Comparison of ENCODE assay signal across 8 cellular contexts in the genomic region with DNA sequence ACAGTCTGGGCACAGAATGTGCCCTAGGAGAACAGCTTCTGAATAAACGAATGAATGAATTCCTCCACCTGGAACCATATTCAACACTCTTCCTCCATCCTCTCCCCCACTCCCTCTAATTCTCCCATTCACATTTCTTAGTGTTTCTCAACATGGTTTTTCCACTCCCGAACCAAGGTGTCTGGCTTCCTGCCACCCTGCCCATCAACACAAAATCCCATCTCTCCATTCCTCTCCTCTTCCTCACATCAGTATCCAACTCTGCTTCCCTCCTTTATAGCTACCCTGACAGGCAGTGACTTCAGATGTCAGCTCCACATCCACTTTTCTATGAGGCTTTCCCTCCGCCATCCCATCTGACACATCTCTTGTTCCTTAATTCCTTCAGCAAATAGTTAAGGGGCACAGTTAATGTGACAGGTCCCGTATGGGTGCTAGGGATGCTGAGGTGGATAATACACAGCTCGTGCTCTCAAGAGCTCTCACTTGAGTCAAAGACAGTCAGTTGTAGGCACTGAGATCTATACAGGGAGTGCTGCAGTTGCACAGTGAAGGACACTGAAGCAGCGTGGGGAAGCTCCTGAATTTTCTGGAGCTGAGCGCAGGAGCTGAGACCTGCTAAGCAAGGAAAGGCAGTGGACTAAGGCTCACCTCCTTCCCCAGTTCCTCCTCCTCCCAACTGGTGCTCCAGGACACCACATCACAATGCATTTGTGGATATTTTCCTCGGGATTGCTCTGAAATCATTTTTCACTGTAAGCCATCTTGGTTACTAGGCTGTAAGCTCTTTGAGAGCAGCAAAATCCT. TPM values are rescaled to one million over a fixed set of nuclear protein-coding genes. Genes with fewer than 3 reads are reported as not detected.
DNase-seq lines count a peak whose midpoint lies in the region; ATAC-seq and TF ChIP-seq lines count a peak whose summit lies in the region.
"Had no signal": no experiment of that assay in that cellular context is flagged by ENCODE, and none has a peak within 500 bp of the region (broad histone marks: within the 10 kb centered on the region; RNA-seq: fewer than 3 reads in every experiment).

No MANE protein-coding gene starts in this region.

- TF ChIP-seq POLR2A in vagina (IDR thresholded peaks at IDR 0.05) = no peak

- no peaks in the 10 kb centered on the region for H3K9me3 ChIP-seq in cardiac muscle cell (ENCODE audit: low read depth)
- H3K9me3 ChIP-seq in vagina = no peaks in the 10 kb centered on the region

- H3K4me1 ChIP-seq in cardiac muscle cell (ENCODE audit: low read depth) = peaks cover 53% of the 10 kb centered on the region
- peaks cover 75% of the 10 kb centered on the region for H3K4me1 ChIP-seq in vagina

- TF ChIP-seq CTCF in cardiac muscle cell (IDR thresholded peaks at IDR 0.05; ENCODE audit: low read depth, low read length) = no peak
- TF ChIP-seq CTCF in kidney epithelial cell (IDR thresholded peaks at IDR 0.05; ENCODE audit: insufficient read depth, low read length, poor library complexity, severe bottlenecking) = no peak
- TF ChIP-seq CTCF in vagina (IDR thresholded peaks at IDR 0.05) = no peak

- H3K27ac ChIP-seq in cardiac muscle cell (peak overlapping the region; percentile 38), vagina (peak overlapping the region; percentile 99)

- no peaks in the 10 kb centered on the region for H3K27me3 ChIP-seq in cardiac muscle cell
- no peaks in the 10 kb centered on the region for H3K27me3 ChIP-seq in kidney epithelial cell (ENCODE audit: control insufficient read depth, insufficient read depth, low read length)
- H3K27me3 ChIP-seq in vagina = no peaks in the 10 kb centered on the region

- no peak overlapping the region for H3K4me3 ChIP-seq in cardiac muscle cell
- peak overlapping the region; percentile 83 for H3K4me3 ChIP-seq in kidney epithelial cell (ENCODE audit: low read depth, low read length)
- H3K4me3 ChIP-seq in vagina = peak overlapping the region; percentile 87 to 94

- DNase-seq in cardiac muscle cell (ENCODE audit: low read depth in 1 of 2, low spot score in 1 of 2) (peak in 1 of 2 donors; percentile 32), Right ventricle myocardium inferior (ENCODE audit: missing footprints) (no peak), kidney epithelial cell (ENCODE audit: low read depth) (no peak), vagina (ENCODE audit: extremely low spot score in 2 of 2) (no peak), HuH-7 (ENCODE audit: low spot score) (no peak)
- DNase-seq: activated CD8-positive, alpha-beta T cell treated with anti-CD3 and anti-CD28 coated beads, Interleukin-2, amount 10 ng/mL, durations not matched to agents 7 days and 5 days; NCI-H187 had no signal

- ATAC-seq in Right ventricle myocardium inferior (no peak), HG02840 (IDR thresholded peaks at IDR 0.05; ENCODE audit: low FRiP score, unreplicated experiment) (no peak)
- ATAC-seq: activated CD8-positive, alpha-beta T cell treated with anti-CD3 and anti-CD28 coated beads, Interleukin-2, amount 10 ng/mL, durations not matched to agents 7 days and 5 days had no signal

- intact Hi-C loops in Right ventricle myocardium inferior (cut with DNase I) = loop anchor here (5.0 kb wide), 2 partner anchors 113 to 133 kb away; a partner anchor contains a TSS
- intact Hi-C loops in vagina (cut with DNase I) = loop anchor here (5.0 kb wide), 1 partner anchor 193 kb away; a partner anchor contains a TSS

- H3K36me3 ChIP-seq in cardiac muscle cell = no peaks in the 10 kb centered on the region
- peaks cover 1% of the 10 kb centered on the region for H3K36me3 ChIP-seq in kidney epithelial cell (ENCODE audit: control insufficient read depth, insufficient read depth, low read length)
- H3K36me3 ChIP-seq in vagina = no peaks in the 10 kb centered on the region

RNA-seq across cellular contexts. Expression of a gene that starts 2.7 kb away (rescaled TPM):
- 32.8 and 33.3 TPM in 2 replicates for total RNA-seq in cardiac muscle cell
- polyA plus RNA-seq in cardiac muscle cell = 41.7 and 42.3 TPM in 2 replicates
- total RNA-seq in Right ventricle myocardium inferior = 59.8 TPM
- total RNA-seq in kidney epithelial cell = 115 and 143 TPM in 2 replicates
- total RNA-seq in vagina = 271 TPM

RNA-seq across cellular contexts. Expression of a gene that starts 28.7 kb away (rescaled TPM):
- 0.86 and 0.99 TPM in 2 replicates for total RNA-seq in cardiac muscle cell
- 0.39 and 1.2 TPM in 2 replicates for polyA plus RNA-seq in cardiac muscle cell
- total RNA-seq in Right ventricle myocardium inferior = 0.49 TPM
- 2.3 and 3.3 TPM in 2 replicates for total RNA-seq in kidney epithelial cell
- 14.7 TPM for total RNA-seq in vagina

RNA-seq across cellular contexts. Expression of a gene that starts 36.2 kb away (rescaled TPM):
- total RNA-seq in cardiac muscle cell (0.25 and 0.66 TPM in 2 replicates), Right ventricle myocardium inferior (0.46 TPM), kidney epithelial cell (10.4 and 11.1 TPM in 2 replicates), vagina (55.2 TPM)
- polyA plus RNA-seq in cardiac muscle cell = not detected in 2 replicates

RNA-seq across cellular contexts. Expression of a gene that starts 44.8 kb away (rescaled TPM):
- total RNA-seq in cardiac muscle cell (2.2 and 4.1 TPM in 2 replicates), Right ventricle myocardium inferior (34.3 TPM), kidney epithelial cell (134 and 219 TPM in 2 replicates), vagina (146 TPM)
- polyA plus RNA-seq in cardiac muscle cell = 0.65 and 2.4 TPM in 2 replicates
